Comparison of ENCODE assay signal across 18 cellular contexts in genomic region chrX:10795721-10796120, GRCh38.
"Had no signal": no experiment of that assay in that cellular context is flagged by ENCODE, and none has a peak within 500 bp of the region (broad histone marks: within the 10 kb centered on the region; RNA-seq: fewer than 3 reads in every experiment).

No MANE protein-coding gene starts in this region.

- FAIRE-seq: frontal cortex had no signal

- DNase-seq: activated CD4-positive, alpha-beta T cell treated with anti-CD3 and anti-CD28 coated beads for 1 hour; activated CD4-positive, alpha-beta T cell treated with anti-CD3 and anti-CD28 coated beads, Interleukin-2, amount 50 U/mL, for 48 hours; activated CD8-positive, alpha-beta memory T cell treated with anti-CD3 and anti-CD28 coated beads, Interleukin-2, amount 10 ng/mL, durations not matched to agents 7 days and 5 days; activated gamma-delta T cell; activated T-cell treated with anti-CD3 and anti-CD28 coated beads, Interleukin-2, amount 50 U/mL, for 4 hours; anterior cingulate cortex; heart right ventricle; islet precursor cell; left ventricle myocardium superior; posterior cingulate gyrus; right cardiac atrium; stimulated activated CD4-positive, alpha-beta T cell treated with anti-CD3 and anti-CD28 coated beads, Interleukin-4, amount 100 ng/mL, for 1 hour; stimulated activated CD8-positive, alpha-beta memory T cell treated with anti-CD3 and anti-CD28 coated beads, Interleukin-4, amount 100 ng/mL, for 48 hours; stimulated activated naive CD8-positive, alpha-beta T cell treated with anti-CD3 and anti-CD28 coated beads, Interleukin-15, Interleukin-2, amounts not matched to agents 100 U/mL and 50 U/mL, for 24 hours; SW 1271 had no signal

- H3K4me1 ChIP-seq: heart right ventricle, suprapubic skin had no signal

- ATAC-seq: activated CD8-positive, alpha-beta memory T cell treated with anti-CD3 and anti-CD28 coated beads, Interleukin-2, amount 10 ng/mL, durations not matched to agents 7 days and 5 days; activated T-cell treated with anti-CD3 and anti-CD28 coated beads, Interleukin-2, amount 50 U/mL, for 4 hours; heart right ventricle; left ventricle myocardium superior; right cardiac atrium; stimulated activated naive CD8-positive, alpha-beta T cell treated with anti-CD3 and anti-CD28 coated beads, Interleukin-15, Interleukin-2, amounts not matched to agents 100 U/mL and 50 U/mL, for 24 hours had no signal

- H3K36me3 ChIP-seq: esophagus muscularis mucosa, heart right ventricle, suprapubic skin had no signal

- H3K27me3 ChIP-seq: esophagus muscularis mucosa, heart right ventricle, suprapubic skin had no signal

- H3K4me3 ChIP-seq: esophagus muscularis mucosa, heart right ventricle, suprapubic skin had no signal

- H3K9me3 ChIP-seq: esophagus muscularis mucosa, heart right ventricle, suprapubic skin had no signal

- H3K27ac ChIP-seq: heart right ventricle, suprapubic skin had no signal
